Comparison of ENCODE assay signal across 11 cellular contexts in genomic region chr4:134935320-134935719, GRCh38.
A peak's percentile ranks its signal among the peaks of the same experiment; 100 is the strongest.
DNase-seq lines count a peak whose midpoint lies in the region; ATAC-seq and TF ChIP-seq lines count a peak whose summit lies in the region.
"Had no signal": no experiment of that assay in that cellular context is flagged by ENCODE, and none has a peak within 500 bp of the region (broad histone marks: within the 10 kb centered on the region; RNA-seq: fewer than 3 reads in every experiment).

No MANE protein-coding gene starts in this region.

- intact Hi-C loops in body of pancreas (cut with DNase I) = no loop called here
- intact Hi-C loops in sciatic nerve (cut with DNase I) = no loop called here

- H3K27me3 ChIP-seq in Karpas-422 (ENCODE audit: low read length) (no peaks in the 10 kb centered on the region), body of pancreas (no peaks in the 10 kb centered on the region)

- DNase-seq in NCI-H1694 treated with DMSO at 0.1 percent for 48 hours (lab: John Stamatoyannopoulos, UW) (peak; percentile 14), NCI-H1694 (lab: John Stamatoyannopoulos, UW) (no peak), Karpas-422 (peak; percentile 65), body of pancreas (peak in 2 of 4 donors; percentile 8 to 17), neural crest cell (ENCODE audit: low read depth, low spot score) (peak; percentile 37), sciatic nerve (ENCODE audit: low spot score) (no peak), cerebellar nuclear complex (lab: John Stamatoyannopoulos, UW) (no peak)
- DNase-seq: KG1, kidney glomerular epithelial cell had no signal

- H3K36me3 ChIP-seq in Karpas-422 (ENCODE audit: insufficient read depth, low read length) = no peaks in the 10 kb centered on the region
- no peaks in the 10 kb centered on the region for H3K36me3 ChIP-seq in body of pancreas (replicated peaks in 1 of 2; ENCODE audit: insufficient read depth in 1 of 2, low read depth in 2 of 2)

- H2AFZ ChIP-seq in Karpas-422 (ENCODE audit: low read length) = no peak overlapping the region

- H3K9ac ChIP-seq in Karpas-422 (ENCODE audit: low read length) = no peak overlapping the region

- H3K4me3 Mint-ChIP-seq in neural crest cell = no peak overlapping the region
- H3K4me3 Mint-ChIP-seq: brain had no signal

- no peak overlapping the region for H3K4me2 ChIP-seq in Karpas-422 (ENCODE audit: low read depth, low read length, poor library complexity, severe bottlenecking)

- peak in 5 of 7 experiments; percentile 8 to 35 (median 23) for TF ChIP-seq CTCF in body of pancreas (IDR thresholded peaks at IDR 0.05)
- peak; percentile 61 for TF ChIP-seq CTCF in neural crest cell (conservative IDR thresholded peaks at IDR 0.05)

- ATAC-seq in body of pancreas (no peak), GM19328 (IDR thresholded peaks at IDR 0.05; ENCODE audit: unreplicated experiment) (no peak), sciatic nerve (no peak)

- TF ChIP-seq POLR2A in body of pancreas (IDR thresholded peaks at IDR 0.05) = no peak

- peaks cover 4% of the 10 kb centered on the region for H3K4me1 Mint-ChIP-seq in neural crest cell

- H3K79me2 ChIP-seq in Karpas-422 (ENCODE audit: low read length) = no peaks in the 10 kb centered on the region

- no peak overlapping the region for H3K4me3 ChIP-seq in Karpas-422 (ENCODE audit: low read length)
- no peak overlapping the region for H3K4me3 ChIP-seq in body of pancreas

- no peaks in the 10 kb centered on the region for H3K9me2 ChIP-seq in Karpas-422 (replicated peaks; ENCODE audit: insufficient read depth, low read length)

- H3K27me3 Mint-ChIP-seq in neural crest cell (ENCODE audit: low read depth) = no peaks in the 10 kb centered on the region
- H3K27me3 Mint-ChIP-seq: brain had no signal

- no peaks in the 10 kb centered on the region for H3K36me3 Mint-ChIP-seq in neural crest cell (ENCODE audit: low read depth)
- H3K36me3 Mint-ChIP-seq: brain had no signal

- no peaks in the 10 kb centered on the region for H3K4me1 ChIP-seq in Karpas-422 (ENCODE audit: low read length)
- H3K4me1 ChIP-seq in body of pancreas = no peaks in the 10 kb centered on the region

- H3K9me3 ChIP-seq in Karpas-422 (ENCODE audit: low read length) (no peaks in the 10 kb centered on the region; the same call in 1 of the 2 replicates), body of pancreas (no peaks in the 10 kb centered on the region)

- 39 to 67% methylated on average over 2 of the region's 2 CpGs for WGBS in body of pancreas, 2 donors

- H3K27ac ChIP-seq in Karpas-422 (ENCODE audit: low read length) (no peak overlapping the region), body of pancreas (no peak overlapping the region)

- no peaks in the 10 kb centered on the region for H4K20me1 ChIP-seq in Karpas-422 (ENCODE audit: insufficient read depth, low read depth, low read length)

- H3K27ac Mint-ChIP-seq in neural crest cell (ENCODE audit: unreplicated experiment) = no peak overlapping the region
- H3K27ac Mint-ChIP-seq: brain had no signal

- no peaks in the 10 kb centered on the region for H3K9me3 Mint-ChIP-seq in neural crest cell
- H3K9me3 Mint-ChIP-seq: brain had no signal

Comparison
In these comparisons a context has a peak if more than half of its experiments do, and no peak if none do; other contexts are left out.
1. DNase-seq: peak in NCI-H1694 treated with DMSO at 0.1 percent for 48 hours (single experiment), Karpas-422 (single experiment) and neural crest cell (single experiment); none in NCI-H1694 (single experiment), sciatic nerve (single experiment) and cerebellar nuclear complex (0 of 2).